Comparison of ENCODE assay signal across 12 cellular contexts in genomic region chr2:176494949-176495353, GRCh38.
DNase-seq lines count a peak whose midpoint lies in the region; ATAC-seq lines count a peak whose summit lies in the region.
"Had no signal": no experiment of that assay in that cellular context is flagged by ENCODE, and none has a peak within 500 bp of the region (broad histone marks: within the 10 kb centered on the region; RNA-seq: fewer than 3 reads in every experiment).

No MANE protein-coding gene starts in this region.

- peak overlapping the region in 1 of 6 donors; percentile 2 for H3K27ac Mint-ChIP-seq in naive B cell
- H3K27ac Mint-ChIP-seq: CD14-positive monocyte had no signal

- H3K27me3 Mint-ChIP-seq in naive B cell: peaks cover 0 to 13% (median 13%) of the 10 kb centered on the region in 3 donors

- H3K9me3 Mint-ChIP-seq in naive B cell: no peaks in the 10 kb centered on the region
- H3K9me3 Mint-ChIP-seq: CD14-positive monocyte had no signal

- peak overlapping the region; percentile 46 for H3K27ac ChIP-seq in caudate nucleus (ENCODE audit: low read depth, low read length)

- peaks cover 17 to 32% (median 20%) of the 10 kb centered on the region in 3 donors for H3K4me1 Mint-ChIP-seq in naive B cell

- DNase-seq in Ammon's horn (ENCODE audit: low spot score) (peak; percentile 67), M059J (ENCODE audit: low read depth) (peak; percentile 62), caudate nucleus (lab: John Stamatoyannopoulos, UW) (peak in 13 of 61 donors; percentile 8 to 49 (median 27)), naive B cell (peak; percentile 1), iPS-NIHi11 (ENCODE audit: low spot score) (no peak), hepatic stellate cell (ENCODE audit: low spot score) (no peak), NCI-H1436 (lab: John Stamatoyannopoulos, UW) (no peak)
- DNase-seq: mesenchymal stem cell, NCI-H446, T-helper 1 cell had no signal

- H3K36me3 Mint-ChIP-seq in naive B cell: no peaks in the 10 kb centered on the region
- H3K36me3 Mint-ChIP-seq: CD14-positive monocyte had no signal

- no peak overlapping the region for H3K4me3 Mint-ChIP-seq in naive B cell

- ATAC-seq in naive B cell (ENCODE audit: low read depth in 2 of 2) (no peak), GM18517 (IDR thresholded peaks at IDR 0.05; ENCODE audit: unreplicated experiment) (no peak)

Comparison
In these comparisons a context has a peak if more than half of its experiments do, and no peak if none do; other contexts are left out.
1. DNase-seq: peak in Ammon's horn (single experiment), M059J (single experiment) and naive B cell (single experiment); none in iPS-NIHi11 (single experiment), hepatic stellate cell (single experiment) and NCI-H1436 (single experiment).